ENCODE assay signal across 26 cellular contexts in the genomic region with DNA sequence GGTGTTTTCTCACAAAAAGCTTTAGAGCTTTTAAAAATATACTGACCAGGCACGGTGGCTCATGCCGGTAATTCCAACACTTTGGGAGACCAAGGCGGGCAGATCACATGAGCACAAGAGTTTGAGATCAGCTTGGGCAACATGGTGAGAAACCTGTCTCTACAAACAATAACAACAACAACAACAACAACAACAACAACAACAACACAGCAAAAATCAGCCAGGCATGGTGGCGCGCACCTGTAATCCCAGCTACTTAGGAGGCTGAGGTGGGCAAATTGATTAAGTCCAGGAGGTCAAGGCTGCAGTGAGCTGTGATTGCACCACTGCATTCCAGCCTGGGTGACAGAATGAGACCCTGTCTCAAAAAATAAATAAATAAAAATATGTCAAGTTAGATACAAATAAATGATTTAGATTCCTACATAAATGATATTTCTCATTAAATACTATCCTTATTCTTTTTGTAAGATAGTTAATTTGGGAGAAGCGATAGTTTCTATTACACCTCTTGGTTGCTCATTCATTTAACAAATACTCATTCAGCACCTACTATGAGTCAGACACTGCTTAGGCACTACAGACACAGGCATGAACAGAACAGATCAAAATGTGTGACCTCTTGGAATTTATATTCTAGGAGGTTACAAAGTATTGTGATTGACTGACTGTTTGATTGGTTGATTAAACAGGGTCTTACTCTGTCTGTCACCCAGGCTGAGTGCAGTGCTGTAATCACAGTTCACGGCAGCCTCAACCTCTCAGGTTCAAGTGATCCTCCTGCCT.
"Had no signal": no experiment of that assay in that cellular context is flagged by ENCODE, and none has a peak within 500 bp of the region (broad histone marks: within the 10 kb centered on the region; RNA-seq: fewer than 3 reads in every experiment).

No MANE protein-coding gene starts in this region.

- H3K27ac Mint-ChIP-seq: activated CD4-positive, alpha-beta memory T cell treated with anti-CD3 and anti-CD28 coated beads for 36 hours; activated CD4-positive, alpha-beta T cell treated with anti-CD3 and anti-CD28 coated beads, Interleukin-2, amount 10 ng/mL, durations not matched to agents 24 days and 14 days; activated naive CD4-positive, alpha-beta T cell treated with anti-CD3 and anti-CD28 coated beads for 36 hours; activated naive CD4-positive, alpha-beta T cell treated with anti-CD3 and anti-CD28 coated beads, Interleukin-2, amount 50 U/mL, for 24 hours; activated naive CD8-positive, alpha-beta T cell treated with anti-CD3 and anti-CD28 coated beads, Interleukin-2, amount 10 ng/mL, durations not matched to agents 7 days and 5 days; brain; dendritic cell treated with granulocyte-macrophage colony-stimulating factor and Interleukin-4, amounts not matched to agents 40 ng/mL and 50 ng/mL, for 4 days; endodermal cell had no signal

- H3K4me3 Mint-ChIP-seq: activated CD4-positive, alpha-beta memory T cell treated with anti-CD3 and anti-CD28 coated beads for 36 hours; activated CD4-positive, alpha-beta T cell treated with anti-CD3 and anti-CD28 coated beads, Interleukin-2, amount 10 ng/mL, durations not matched to agents 24 days and 14 days; activated naive CD4-positive, alpha-beta T cell treated with anti-CD3 and anti-CD28 coated beads for 36 hours; activated naive CD4-positive, alpha-beta T cell treated with anti-CD3 and anti-CD28 coated beads, Interleukin-2, amount 50 U/mL, for 24 hours; activated naive CD8-positive, alpha-beta T cell treated with anti-CD3 and anti-CD28 coated beads, Interleukin-2, amount 10 ng/mL, durations not matched to agents 7 days and 5 days; activated T-cell treated with anti-CD3 and anti-CD28 coated beads, Interleukin-2, amount 50 U/mL, for 4 hours; brain; central memory CD8-positive, alpha-beta T cell; dendritic cell treated with granulocyte-macrophage colony-stimulating factor and Interleukin-4, amounts not matched to agents 40 ng/mL and 50 ng/mL, for 4 days; endodermal cell; WTC11 had no signal

- H3K27me3 Mint-ChIP-seq: activated CD4-positive, alpha-beta memory T cell treated with anti-CD3 and anti-CD28 coated beads for 36 hours; activated CD4-positive, alpha-beta T cell treated with anti-CD3 and anti-CD28 coated beads, Interleukin-2, amount 10 ng/mL, durations not matched to agents 24 days and 14 days; activated naive CD4-positive, alpha-beta T cell treated with anti-CD3 and anti-CD28 coated beads, Interleukin-2, amount 50 U/mL, for 24 hours; activated naive CD8-positive, alpha-beta T cell treated with anti-CD3 and anti-CD28 coated beads, Interleukin-2, amount 10 ng/mL, durations not matched to agents 7 days and 5 days; brain; central memory CD8-positive, alpha-beta T cell; dendritic cell treated with granulocyte-macrophage colony-stimulating factor and Interleukin-4, amounts not matched to agents 40 ng/mL and 50 ng/mL, for 4 days had no signal

- H3K4me3 ChIP-seq: ascending aorta, breast epithelium, coronary artery, dorsolateral prefrontal cortex, esophagus muscularis mucosa, gastrocnemius medialis, heart left ventricle had no signal

- H3K4me1 Mint-ChIP-seq: activated CD4-positive, alpha-beta T cell treated with anti-CD3 and anti-CD28 coated beads, Interleukin-2, amount 10 ng/mL, durations not matched to agents 24 days and 14 days; activated naive CD4-positive, alpha-beta T cell treated with anti-CD3 and anti-CD28 coated beads, Interleukin-2, amount 50 U/mL, for 24 hours; brain; central memory CD8-positive, alpha-beta T cell; endodermal cell had no signal

- DNase-seq: activated CD4-positive, alpha-beta memory T cell treated with anti-CD3 and anti-CD28 coated beads for 36 hours; activated CD4-positive, alpha-beta T cell treated with anti-CD3 and anti-CD28 coated beads, Interleukin-2, amount 10 ng/mL, durations not matched to agents 24 days and 14 days; activated CD8-positive, alpha-beta memory T cell treated with anti-CD3 and anti-CD28 coated beads for 24 hours; activated effector memory CD4-positive, alpha-beta T cell treated with Interleukin-2 at 50 U/mL for 16 hours; activated gamma-delta T cell treated with Interleukin-2 at 50 U/mL for 16 hours; activated naive CD4-positive, alpha-beta T cell treated with anti-CD3 and anti-CD28 coated beads for 36 hours; activated naive CD8-positive, alpha-beta T cell treated with anti-CD3 and anti-CD28 coated beads, Interleukin-2, amount 10 ng/mL, durations not matched to agents 7 days and 5 days; activated T-cell treated with anti-CD3 and anti-CD28 coated beads, Interleukin-2, amount 50 U/mL, for 4 hours; dorsolateral prefrontal cortex; effector memory CD4-positive, alpha-beta T cell; endodermal cell; erythroblast; foreskin keratinocyte; gastrocnemius medialis; glutamatergic neuron; heart left ventricle; T-helper 2 cell had no signal

- H3K9me3 Mint-ChIP-seq: activated CD4-positive, alpha-beta memory T cell treated with anti-CD3 and anti-CD28 coated beads for 36 hours; activated CD4-positive, alpha-beta T cell treated with anti-CD3 and anti-CD28 coated beads, Interleukin-2, amount 10 ng/mL, durations not matched to agents 24 days and 14 days; activated naive CD4-positive, alpha-beta T cell treated with anti-CD3 and anti-CD28 coated beads for 36 hours; activated naive CD4-positive, alpha-beta T cell treated with anti-CD3 and anti-CD28 coated beads, Interleukin-2, amount 50 U/mL, for 24 hours; activated naive CD8-positive, alpha-beta T cell treated with anti-CD3 and anti-CD28 coated beads, Interleukin-2, amount 10 ng/mL, durations not matched to agents 7 days and 5 days; activated T-cell treated with anti-CD3 and anti-CD28 coated beads, Interleukin-2, amount 50 U/mL, for 4 hours; central memory CD8-positive, alpha-beta T cell; dendritic cell treated with granulocyte-macrophage colony-stimulating factor and Interleukin-4, amounts not matched to agents 40 ng/mL and 50 ng/mL, for 4 days; WTC11 had no signal

- ATAC-seq: foreskin keratinocyte, gastrocnemius medialis, heart left ventricle, WTC11 had no signal
